8 cellular contexts compared by ENCODE assay signal in the genomic region with DNA sequence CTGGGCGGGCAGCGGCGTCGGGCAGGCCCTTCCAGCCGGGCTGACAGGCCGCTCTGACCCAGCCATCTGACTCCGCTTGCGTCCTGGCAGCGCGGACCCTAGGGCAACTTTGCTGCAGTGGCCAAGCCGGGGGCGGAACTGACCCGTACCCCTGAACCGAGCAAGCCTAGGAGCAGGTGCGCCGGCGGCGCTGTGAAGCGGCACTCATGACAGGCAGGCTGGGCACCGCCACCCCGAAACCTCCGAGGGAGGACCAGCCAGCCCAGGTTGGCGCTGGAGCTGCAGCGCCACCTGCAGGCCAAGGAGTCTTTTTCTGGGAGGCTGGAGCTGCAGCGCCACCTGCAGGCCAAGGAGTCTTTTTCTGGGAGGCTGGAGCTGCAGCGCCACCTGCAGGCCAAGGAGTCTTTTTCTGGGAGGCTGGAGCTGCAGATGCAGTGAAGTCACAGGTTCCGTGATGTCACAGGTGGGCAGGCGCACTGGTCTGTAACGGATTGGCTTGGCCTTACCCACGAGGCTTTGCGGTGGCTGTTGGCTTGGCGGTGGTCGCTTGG. TPM values are rescaled to one million over a fixed set of nuclear protein-coding genes. Genes with fewer than 3 reads are reported as not detected.
A peak's percentile ranks its signal among the peaks of the same experiment; 100 is the strongest.
DNase-seq lines count a peak whose midpoint lies in the region; ATAC-seq and TF ChIP-seq lines count a peak whose summit lies in the region.
"Not testable (repeated sequence)": the region's sequence is repeated elsewhere in the genome, so short reads cannot be mapped to it uniquely, and the experiment has no call there.

A gene with protein sequence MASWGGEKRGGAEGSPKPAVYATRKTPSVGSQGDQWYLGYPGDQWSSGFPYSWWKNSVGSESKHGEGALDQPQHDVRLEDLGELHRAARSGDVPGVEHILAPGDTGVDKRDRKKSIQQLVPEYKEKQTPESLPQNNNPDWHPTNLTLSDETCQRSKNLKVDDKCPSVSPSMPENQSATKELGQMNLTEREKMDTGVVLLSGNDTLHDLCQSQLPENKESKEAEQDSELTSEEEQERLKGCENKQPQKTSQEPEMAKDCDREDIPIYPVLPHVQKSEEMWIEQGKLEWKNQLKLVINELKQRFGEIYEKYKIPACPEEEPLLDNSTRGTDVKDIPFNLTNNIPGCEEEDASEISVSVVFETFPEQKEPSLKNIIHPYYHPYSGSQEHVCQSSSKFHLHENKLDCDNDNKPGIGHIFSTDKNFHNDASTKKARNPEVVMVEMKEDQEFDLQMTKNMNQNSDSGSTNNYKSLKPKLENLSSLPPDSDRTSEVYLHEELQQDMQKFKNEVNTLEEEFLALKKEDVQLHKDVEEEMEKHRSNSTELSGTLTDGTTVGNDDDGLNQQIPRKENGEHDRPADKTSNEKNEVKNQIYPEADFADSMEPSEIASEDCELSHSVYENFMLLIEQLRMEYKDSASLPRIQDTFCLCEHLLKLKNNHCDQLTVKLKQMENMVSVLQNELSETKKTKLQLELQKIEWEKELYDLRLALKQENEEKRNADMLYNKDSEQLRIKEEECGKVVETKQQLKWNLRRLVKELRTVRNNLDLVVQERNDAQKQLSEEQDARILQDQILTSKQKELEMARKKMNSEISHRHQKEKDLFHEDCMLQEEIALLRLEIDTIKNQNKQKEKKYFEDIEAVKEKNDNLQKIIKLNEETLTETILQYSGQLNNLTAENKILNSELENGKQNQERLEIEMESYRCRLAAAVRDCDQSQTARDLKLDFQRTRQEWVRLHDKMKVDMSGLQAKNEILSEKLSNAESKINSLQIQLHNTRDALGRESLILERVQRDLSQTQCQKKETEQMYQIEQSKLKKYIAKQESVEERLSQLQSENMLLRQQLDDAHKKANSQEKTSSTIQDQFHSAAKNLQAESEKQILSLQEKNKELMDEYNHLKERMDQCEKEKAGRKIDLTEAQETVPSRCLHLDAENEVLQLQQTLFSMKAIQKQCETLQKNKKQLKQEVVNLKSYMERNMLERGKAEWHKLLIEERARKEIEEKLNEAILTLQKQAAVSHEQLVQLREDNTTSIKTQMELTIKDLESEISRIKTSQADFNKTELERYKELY (N-terminal part only) (plus strand): TSS at position 511 of the 551 bp plus-strand sequence. CDS start 160 bp downstream, outside the sequence.

- not testable (repeated sequence) for H3K9me3 ChIP-seq in CD4-positive, alpha-beta T cell (ENCODE audit: control insufficient read depth, low read length); T-helper 17 cell (ENCODE audit: control insufficient read depth, low read length, poor library complexity, severe bottlenecking); colonic mucosa

- H3K4me3 Mint-ChIP-seq in CD4-positive, alpha-beta T cell; HFFc6; T-helper 17 cell: not testable (repeated sequence)
- H3K4me3 Mint-ChIP-seq in stimulated activated naive B cell treated with anti-CD40 and anti-IgM and Interleukin-4, amounts not matched to agents 10 μg/mL and 1 μg/mL and 100 μg/mL, for 72 hours: peak within 1 kb of the TSS in 1 of 2 donors; percentile 21

- CTCF ChIA-PET in CD4-positive, alpha-beta T cell (lab: Charles Lee): interaction anchor here (1.3 kb wide), 1 partner anchor 105 kb away, joined by 3 read pairs; no protein-coding TSS in a partner anchor

- H3K36me3 ChIP-seq in colonic mucosa: not testable (repeated sequence)

- H3K4me1 Mint-ChIP-seq in CD4-positive, alpha-beta T cell (ENCODE audit: low read depth); HFFc6 (ENCODE audit: low read depth); T-helper 17 cell; stimulated activated naive B cell treated with anti-CD40 and anti-IgM and Interleukin-4, amounts not matched to agents 10 μg/mL and 1 μg/mL and 100 μg/mL, for 72 hours: not testable (repeated sequence)

- H3K4me3 ChIP-seq in colonic mucosa: not testable (repeated sequence)

- H3K27ac Mint-ChIP-seq in CD4-positive, alpha-beta T cell; HFFc6; T-helper 17 cell: not testable (repeated sequence)
- H3K27ac Mint-ChIP-seq in stimulated activated naive B cell treated with anti-CD40 and anti-IgM and Interleukin-4, amounts not matched to agents 10 μg/mL and 1 μg/mL and 100 μg/mL, for 72 hours: peak within 1 kb of the TSS; percentile 14

- peak; percentile 58 for ATAC-seq in CD4-positive, alpha-beta T cell (ENCODE audit: poor library complexity)
- peak; percentile 52 for ATAC-seq in T-helper 17 cell
- peak; percentile 97 for ATAC-seq in sciatic nerve
- peak; percentile 50 to 77 for ATAC-seq in stimulated activated naive B cell treated with anti-CD40 and anti-IgM and Interleukin-4, amounts not matched to agents 10 μg/mL and 1 μg/mL and 100 μg/mL, for 72 hours (replicated peaks)

- H3K4me1 ChIP-seq in colonic mucosa: not testable (repeated sequence)

- not testable (repeated sequence) for H3K27me3 ChIP-seq in CD4-positive, alpha-beta T cell (ENCODE audit: control insufficient read depth, insufficient read depth, low read length); colonic mucosa

- H3K27me3 Mint-ChIP-seq in CD4-positive, alpha-beta T cell: peaks cover 10% of the 10 kb centered on the region
- not testable (repeated sequence) for H3K27me3 Mint-ChIP-seq in HFFc6 (ENCODE audit: insufficient read depth); T-helper 17 cell; stimulated activated naive B cell treated with anti-CD40 and anti-IgM and Interleukin-4, amounts not matched to agents 10 μg/mL and 1 μg/mL and 100 μg/mL, for 72 hours

- H3K36me3 Mint-ChIP-seq in CD4-positive, alpha-beta T cell (ENCODE audit: low read depth); HFFc6 (ENCODE audit: low read depth); T-helper 17 cell (ENCODE audit: low read depth); stimulated activated naive B cell treated with anti-CD40 and anti-IgM and Interleukin-4, amounts not matched to agents 10 μg/mL and 1 μg/mL and 100 μg/mL, for 72 hours: not testable (repeated sequence)

- peak in 8 of 10 experiments; percentile 23 to 58 (median 44) for DNase-seq in CD4-positive, alpha-beta T cell
- not testable (repeated sequence) for DNase-seq in HFFc6; sciatic nerve (ENCODE audit: low spot score)
- DNase-seq in T-helper 17 cell (peak; percentile 7 to 54 (median 19)), colonic mucosa (peak; percentile 50), iris pigment epithelial cell (ENCODE audit: low read depth) (peak; percentile 20)
- DNase-seq in activated T-cell treated with anti-CD3 and anti-CD28 coated beads, Interleukin-2, amount 50 U/mL, for 48 hours: peak; percentile 68 to 78
- peak; percentile 46 for DNase-seq in stimulated activated naive B cell treated with anti-CD40 and anti-IgM and Interleukin-4, amounts not matched to agents 10 μg/mL and 1 μg/mL and 100 μg/mL, for 72 hours

- intact Hi-C loops in CD4-positive, alpha-beta T cell (cut with DNase I, micrococcal nuclease); colonic mucosa (cut with DNase I); sciatic nerve (cut with DNase I): not testable (repeated sequence)

- POLR2A ChIA-PET in CD4-positive, alpha-beta T cell (lab: Charles Lee): not testable (repeated sequence)

- H3K9ac ChIP-seq in colonic mucosa (ENCODE audit: low read depth in 2 of 2, low read length in 2 of 2): not testable (repeated sequence)

- not testable (repeated sequence) for H3K9me3 Mint-ChIP-seq in CD4-positive, alpha-beta T cell; HFFc6; stimulated activated naive B cell treated with anti-CD40 and anti-IgM and Interleukin-4, amounts not matched to agents 10 μg/mL and 1 μg/mL and 100 μg/mL, for 72 hours

- TF ChIP-seq CTCF in CD4-positive, alpha-beta T cell (IDR thresholded peaks at IDR 0.05): peak; percentile 30
- TF ChIP-seq CTCF in HFFc6 (IDR thresholded peaks at IDR 0.05): peak; percentile 79
- peak; percentile 30 for TF ChIP-seq CTCF in colonic mucosa (IDR thresholded peaks at IDR 0.05)

- H3K27ac ChIP-seq in CD4-positive, alpha-beta T cell (ENCODE audit: low read depth, low read length); colonic mucosa: not testable (repeated sequence)

RNA-seq across cellular contexts. Expression of the gene that starts here (rescaled TPM):
- total RNA-seq in CD4-positive, alpha-beta T cell: 10 to 100 TPM; 10.1 to 11.1 TPM
- under 1 TPM; 0.12 to 0.59 (median 0.36) TPM for total RNA-seq in HFFc6 (2021; fragmentation: NEBNext Ultra II Directional; extraction: Animal tissue kit (Norgen Biotek cat#: 25700))
- total RNA-seq in T-helper 17 cell (10 to 100 TPM in 1 of 2 donors, 1 to 10 TPM in 1; 9.9 to 11.8 TPM), colonic mucosa (under 1 TPM; 0.13 to 0.20 TPM), sciatic nerve (4.5 TPM)

Comparison
In these comparisons a context has a peak if more than half of its experiments do, and no peak if none do; other contexts are left out.
1. Peak in DNase-seq in colonic mucosa; RNA of the gene not detected or under 1 TPM.